In the genomic region with DNA sequence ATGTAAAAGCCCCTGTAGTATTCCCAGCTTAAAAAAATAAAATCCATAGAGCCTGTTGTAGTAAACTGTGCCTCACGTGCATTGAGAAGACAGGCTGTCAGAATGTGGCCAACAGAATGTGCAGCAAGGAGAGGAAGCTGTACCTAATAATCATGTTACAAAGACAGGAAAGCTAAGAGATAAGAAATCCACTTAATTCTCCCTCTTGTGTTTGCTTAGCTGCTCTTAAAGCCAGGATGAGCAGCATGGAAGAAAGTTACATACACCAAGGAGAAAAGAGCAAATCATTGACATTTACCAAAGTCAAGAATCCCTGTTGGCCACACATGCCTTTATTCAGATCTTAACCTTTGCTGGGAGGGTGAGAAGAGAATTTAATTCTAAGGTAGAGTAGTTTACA, we compare ENCODE assay signal across 18 cellular contexts.
A peak's percentile ranks its signal among the peaks of the same experiment; 100 is the strongest.
DNase-seq lines count a peak whose midpoint lies in the region; ATAC-seq, FAIRE-seq and TF ChIP-seq lines count a peak whose summit lies in the region.
"Had no signal": no experiment of that assay in that cellular context is flagged by ENCODE, and none has a peak within 500 bp of the region (broad histone marks: within the 10 kb centered on the region; RNA-seq: fewer than 3 reads in every experiment).

No MANE protein-coding gene starts in this region.

- in situ Hi-C loops in K562 (cut with MboI), result no loop called here

- H4K20me1 ChIP-seq in K562 (replicated peaks; ENCODE audit: control insufficient read depth, insufficient read depth, low read length) (peaks cover 17% of the 10 kb centered on the region; the same call in 1 of the 2 replicates), neural cell (ENCODE audit: insufficient read depth) (no peaks in the 10 kb centered on the region)

- H3K79me2 ChIP-seq in K562 (ENCODE audit: control insufficient read depth, insufficient read depth, low read length) (peaks cover 62% of the 10 kb centered on the region), neural cell (replicated peaks; ENCODE audit: insufficient read depth, low read length) (no peaks in the 10 kb centered on the region)

- no peak for FAIRE-seq in K562 (lab: Jason Lieb, UNC)
- FAIRE-seq: kidney had no signal

- H3K9me2 ChIP-seq in neural cell (ENCODE audit: insufficient read depth, low read length), result no peaks in the 10 kb centered on the region

- H3K4me2 ChIP-seq in K562 (ENCODE audit: insufficient read depth, low read length), result no peak overlapping the region
- H3K4me2 ChIP-seq in neural cell (ENCODE audit: low read length), result peak overlapping the region; percentile 39
- H3K4me2 ChIP-seq: GM23338 had no signal

- H2AFZ ChIP-seq in K562 (ENCODE audit: low read depth, low read length) (no peak overlapping the region), neural cell (ENCODE audit: low read depth, low read length) (no peak overlapping the region)
- H2AFZ ChIP-seq: GM23338 had no signal

- H3K9ac ChIP-seq in K562 (ENCODE audit: insufficient read depth in 1 of 2, low read depth in 2 of 2, low read length in 2 of 2), result no peak overlapping the region
- peak overlapping the region; percentile 1 for H3K9ac ChIP-seq in neural cell (ENCODE audit: low read length)

- H3K4me1 ChIP-seq in K562 (replicated peaks in 1 of 2; ENCODE audit: control insufficient read depth in 2 of 2, insufficient read depth in 2 of 2, low read length in 2 of 2), result peaks cover 0 to 43% of the 10 kb centered on the region in 2 experiments; a peak in 4 of 5 replicates

- H3K4me3 ChIP-seq in K562 (no peak overlapping the region), neural cell (ENCODE audit: low read length) (peak overlapping the region; percentile 8)
- H3K4me3 ChIP-seq: GM23338 had no signal

- WGBS in K562 (ENCODE audit: insufficient coverage, low coverage, missing lambda C conversion rate), result 0% methylated on average over 1 of the region's 1 CpG

- ATAC-seq in K562 (peak; percentile 10; the same call in 1 of the 3 replicates), HG02938 (IDR thresholded peaks at IDR 0.05; ENCODE audit: unreplicated experiment) (no peak)
- ATAC-seq: activated CD8-positive, alpha-beta T cell treated with anti-CD3 and anti-CD28 coated beads for 36 hours; GM23338; natural killer cell; stimulated activated naive CD8-positive, alpha-beta T cell treated with anti-CD3 and anti-CD28 coated beads, Interleukin-15, amount 100 ng/mL, for 72 hours had no signal

- no peak for TF ChIP-seq EP300 in K562 (IDR thresholded peaks at IDR 0.05; ENCODE audit: low read length)
- TF ChIP-seq EP300 in neural cell (conservative IDR thresholded peaks at IDR 0.05; ENCODE audit: poor library complexity, severe bottlenecking), result no peak

- TF ChIP-seq CTCF in K562 (IDR thresholded peaks at IDR 0.05 in 2 of 3, conservative IDR thresholded peaks at IDR 0.05 in 1 of 3; ENCODE audit: insufficient read depth in 2 of 3, low read depth in 1 of 3, low read length in 3 of 3) (no peak), neural cell (IDR thresholded peaks at IDR 0.05; ENCODE audit: poor library complexity, severe bottlenecking) (no peak)

- H3K36me3 ChIP-seq in K562 (ENCODE audit: control insufficient read depth, insufficient read depth, low read length) (no peaks in the 10 kb centered on the region), neural cell (ENCODE audit: insufficient read depth, low read length) (no peaks in the 10 kb centered on the region)

- H3K9me3 ChIP-seq in K562 (replicated peaks; ENCODE audit: control insufficient read depth, insufficient read depth, low read depth, low read length) (no peaks in the 10 kb centered on the region), neural cell (ENCODE audit: low read length) (no peaks in the 10 kb centered on the region)

- CTCF ChIA-PET in K562 (lab: Yijun Ruan, JAX; ENCODE audit: low intra/inter-chr PET ratio), result no interaction called here

- no peaks in the 10 kb centered on the region for H3F3A ChIP-seq in neural cell (ENCODE audit: insufficient read depth, low read length, poor library complexity, severe bottlenecking)

- H3K27me3 ChIP-seq in K562 (ENCODE audit: control insufficient read depth in 2 of 2, insufficient read depth in 2 of 2, low read length in 2 of 2) (no peaks in the 10 kb centered on the region), neural cell (ENCODE audit: insufficient read depth, low read depth, low read length) (no peaks in the 10 kb centered on the region)

- peak overlapping the region; percentile 12; the same call in 1 of the 3 replicates for H3K27ac ChIP-seq in K562 (ENCODE audit: extremely low read depth, low read depth, low read length)
- H3K27ac ChIP-seq in neural cell (ENCODE audit: low read length), result peak overlapping the region; percentile 36

- peak; percentile 47 for DNase-seq in HT1080 (ENCODE audit: low read depth)
- DNase-seq in NCI-H82 (lab: John Stamatoyannopoulos, UW), result peak; percentile 82
- peak in 1 of 4 experiments; percentile 24 for DNase-seq in K562 (ENCODE audit: extremely low read depth in 1 of 4, low spot score in 3 of 4)
- no peak for DNase-seq in NCI-H2081 (lab: John Stamatoyannopoulos, UW)
- DNase-seq in iPS-NIHi11 (ENCODE audit: low spot score), result no peak
- DNase-seq: activated CD4-positive, CD25-positive, alpha-beta regulatory T cell; activated CD8-positive, alpha-beta T cell treated with anti-CD3 and anti-CD28 coated beads for 36 hours; activated naive CD4-positive, alpha-beta T cell treated with Interleukin-2 at 50 U/mL for 16 hours; activated T-cell treated with anti-CD3 and anti-CD28 coated beads, Interleukin-2, amount 50 U/mL, for 24 hours; anterior cingulate cortex; kidney; natural killer cell; Right ventricle myocardium superior; stimulated activated CD4-positive, alpha-beta T cell treated with anti-CD3 and anti-CD28 coated beads, Interleukin-2, amount 100 ng/mL, for 48 hours; stimulated activated naive CD8-positive, alpha-beta T cell treated with anti-CD3 and anti-CD28 coated beads, Interleukin-15, amount 100 ng/mL, for 72 hours had no signal

- TF ChIP-seq POLR2A in K562 (conservative IDR thresholded peaks at IDR 0.05), result no peak

- BruUV-seq in K562 (replicated peaks; lab: Mats Ljungman, UMichigan), result no TSS peak

- TF ChIP-seq RAD21 in K562 (CRISPR knock-in tag; conservative IDR thresholded peaks at IDR 0.05 in 1 of 2, IDR thresholded peaks at IDR 0.05 in 1 of 2), result no peak
- no peak for TF ChIP-seq RAD21 in neural cell (conservative IDR thresholded peaks at IDR 0.05)

- POLR2A ChIA-PET in K562 (lab: Yijun Ruan, JAX), result interaction anchor here (0.6 to 0.9 kb wide), 3 partner anchors 10 to 281 kb away, joined by 3 to 4 read pairs (median 3); no protein-coding TSS in a partner anchor

- intact Hi-C loops in K562 (cut with micrococcal nuclease), result loop anchor here (5.0 to 10.0 kb wide), 2 partner anchors 53 to 81 kb away; no protein-coding TSS in a partner anchor

- H3K9me1 ChIP-seq in K562 (ENCODE audit: control insufficient read depth, insufficient read depth, low read length), result peaks cover 6% of the 10 kb centered on the region

TF ChIP-seq in K562, 482 proteins besides CTCF, POLR2A, EP300 and RAD21 (continues in another document):
- TF ChIP-seq ZNF77 (CRISPR knock-in tag; IDR thresholded peaks at IDR 0.05) (no peak), SOX6 (IDR thresholded peaks at IDR 0.05) (peak; percentile 30; the same call in 1 of the 2 replicates), ZNF444 (CRISPR knock-in tag; IDR thresholded peaks at IDR 0.05) (no peak), FOXA3 (CRISPR knock-in tag; conservative IDR thresholded peaks at IDR 0.05 in 1 of 2, IDR thresholded peaks at IDR 0.05 in 1 of 2) (peak in 1 of 2 experiments; percentile 65; a peak in 1 of 4 replicates), ZKSCAN8 (CRISPR knock-in tag; IDR thresholded peaks at IDR 0.05) (no peak), CEBPB (tag; IDR thresholded peaks at IDR 0.05) (no peak)
- TF ChIP-seq, protein P1, sequence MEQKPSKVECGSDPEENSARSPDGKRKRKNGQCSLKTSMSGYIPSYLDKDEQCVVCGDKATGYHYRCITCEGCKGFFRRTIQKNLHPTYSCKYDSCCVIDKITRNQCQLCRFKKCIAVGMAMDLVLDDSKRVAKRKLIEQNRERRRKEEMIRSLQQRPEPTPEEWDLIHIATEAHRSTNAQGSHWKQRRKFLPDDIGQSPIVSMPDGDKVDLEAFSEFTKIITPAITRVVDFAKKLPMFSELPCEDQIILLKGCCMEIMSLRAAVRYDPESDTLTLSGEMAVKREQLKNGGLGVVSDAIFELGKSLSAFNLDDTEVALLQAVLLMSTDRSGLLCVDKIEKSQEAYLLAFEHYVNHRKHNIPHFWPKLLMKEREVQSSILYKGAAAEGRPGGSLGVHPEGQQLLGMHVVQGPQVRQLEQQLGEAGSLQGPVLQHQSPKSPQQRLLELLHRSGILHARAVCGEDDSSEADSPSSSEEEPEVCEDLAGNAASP (IDR thresholded peaks at IDR 0.05), result no peak

TF ChIP-seq in neural cell, 6 proteins besides CTCF, POLR2A, EP300 and RAD21:
- TF ChIP-seq SMC3 (conservative IDR thresholded peaks at IDR 0.05; ENCODE audit: poor library complexity) (no peak), POLR2AphosphoS5 (IDR thresholded peaks at IDR 0.05) (peak; percentile 10), MXI1 (conservative IDR thresholded peaks at IDR 0.05; ENCODE audit: poor library complexity, severe bottlenecking) (no peak)
- TF ChIP-seq, protein P2, sequence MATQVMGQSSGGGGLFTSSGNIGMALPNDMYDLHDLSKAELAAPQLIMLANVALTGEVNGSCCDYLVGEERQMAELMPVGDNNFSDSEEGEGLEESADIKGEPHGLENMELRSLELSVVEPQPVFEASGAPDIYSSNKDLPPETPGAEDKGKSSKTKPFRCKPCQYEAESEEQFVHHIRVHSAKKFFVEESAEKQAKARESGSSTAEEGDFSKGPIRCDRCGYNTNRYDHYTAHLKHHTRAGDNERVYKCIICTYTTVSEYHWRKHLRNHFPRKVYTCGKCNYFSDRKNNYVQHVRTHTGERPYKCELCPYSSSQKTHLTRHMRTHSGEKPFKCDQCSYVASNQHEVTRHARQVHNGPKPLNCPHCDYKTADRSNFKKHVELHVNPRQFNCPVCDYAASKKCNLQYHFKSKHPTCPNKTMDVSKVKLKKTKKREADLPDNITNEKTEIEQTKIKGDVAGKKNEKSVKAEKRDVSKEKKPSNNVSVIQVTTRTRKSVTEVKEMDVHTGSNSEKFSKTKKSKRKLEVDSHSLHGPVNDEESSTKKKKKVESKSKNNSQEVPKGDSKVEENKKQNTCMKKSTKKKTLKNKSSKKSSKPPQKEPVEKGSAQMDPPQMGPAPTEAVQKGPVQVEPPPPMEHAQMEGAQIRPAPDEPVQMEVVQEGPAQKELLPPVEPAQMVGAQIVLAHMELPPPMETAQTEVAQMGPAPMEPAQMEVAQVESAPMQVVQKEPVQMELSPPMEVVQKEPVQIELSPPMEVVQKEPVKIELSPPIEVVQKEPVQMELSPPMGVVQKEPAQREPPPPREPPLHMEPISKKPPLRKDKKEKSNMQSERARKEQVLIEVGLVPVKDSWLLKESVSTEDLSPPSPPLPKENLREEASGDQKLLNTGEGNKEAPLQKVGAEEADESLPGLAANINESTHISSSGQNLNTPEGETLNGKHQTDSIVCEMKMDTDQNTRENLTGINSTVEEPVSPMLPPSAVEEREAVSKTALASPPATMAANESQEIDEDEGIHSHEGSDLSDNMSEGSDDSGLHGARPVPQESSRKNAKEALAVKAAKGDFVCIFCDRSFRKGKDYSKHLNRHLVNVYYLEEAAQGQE (IDR thresholded peaks at IDR 0.05; ENCODE audit: borderline replicate concordance), result no peak
TF ChIP-seq in neural cell: peak in this region for 1.

Comparison
In these comparisons a context has a peak if more than half of its experiments do, and no peak if none do; other contexts are left out.
1. DNase-seq: peak in HT1080 (single experiment) and NCI-H82 (single experiment); none in NCI-H2081 (0 of 2) and iPS-NIHi11 (single experiment).